In the genomic region with DNA sequence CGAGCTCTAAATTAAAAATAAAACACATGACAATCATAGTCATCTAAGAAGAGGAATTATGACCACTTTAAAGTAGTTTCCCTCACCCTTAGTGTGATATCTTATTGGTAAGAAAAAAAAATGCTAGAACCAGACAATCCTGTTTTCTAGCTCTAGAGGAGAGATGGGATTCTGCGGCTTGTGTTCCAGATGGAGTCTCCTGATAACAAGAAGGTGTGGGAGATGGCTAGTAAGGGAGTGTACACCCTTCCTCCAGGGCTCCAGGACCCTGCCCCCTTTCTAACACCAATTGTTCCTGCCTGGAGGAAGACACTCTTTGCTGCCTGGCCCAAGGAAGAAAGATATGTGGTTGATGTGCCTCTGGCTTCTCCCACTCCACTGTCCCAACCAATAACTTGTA, we compare ENCODE assay signal across 1 cellular context.
TF ChIP-seq lines count a peak whose summit lies in the region.

No MANE protein-coding gene starts in this region.

TF ChIP-seq in K562, 482 proteins besides CTCF, POLR2A, EP300 and RAD21 (continued from another document):
- TF ChIP-seq, protein P1, sequence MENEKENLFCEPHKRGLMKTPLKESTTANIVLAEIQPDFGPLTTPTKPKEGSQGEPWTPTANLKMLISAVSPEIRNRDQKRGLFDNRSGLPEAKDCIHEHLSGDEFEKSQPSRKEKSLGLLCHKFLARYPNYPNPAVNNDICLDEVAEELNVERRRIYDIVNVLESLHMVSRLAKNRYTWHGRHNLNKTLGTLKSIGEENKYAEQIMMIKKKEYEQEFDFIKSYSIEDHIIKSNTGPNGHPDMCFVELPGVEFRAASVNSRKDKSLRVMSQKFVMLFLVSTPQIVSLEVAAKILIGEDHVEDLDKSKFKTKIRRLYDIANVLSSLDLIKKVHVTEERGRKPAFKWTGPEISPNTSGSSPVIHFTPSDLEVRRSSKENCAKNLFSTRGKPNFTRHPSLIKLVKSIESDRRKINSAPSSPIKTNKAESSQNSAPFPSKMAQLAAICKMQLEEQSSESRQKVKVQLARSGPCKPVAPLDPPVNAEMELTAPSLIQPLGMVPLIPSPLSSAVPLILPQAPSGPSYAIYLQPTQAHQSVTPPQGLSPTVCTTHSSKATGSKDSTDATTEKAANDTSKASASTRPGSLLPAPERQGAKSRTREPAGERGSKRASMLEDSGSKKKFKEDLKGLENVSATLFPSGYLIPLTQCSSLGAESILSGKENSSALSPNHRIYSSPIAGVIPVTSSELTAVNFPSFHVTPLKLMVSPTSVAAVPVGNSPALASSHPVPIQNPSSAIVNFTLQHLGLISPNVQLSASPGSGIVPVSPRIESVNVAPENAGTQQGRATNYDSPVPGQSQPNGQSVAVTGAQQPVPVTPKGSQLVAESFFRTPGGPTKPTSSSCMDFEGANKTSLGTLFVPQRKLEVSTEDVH (IDR thresholded peaks at IDR 0.05; ENCODE audit: low read depth, partially characterized antibody) = no peak
- TF ChIP-seq, protein P2, sequence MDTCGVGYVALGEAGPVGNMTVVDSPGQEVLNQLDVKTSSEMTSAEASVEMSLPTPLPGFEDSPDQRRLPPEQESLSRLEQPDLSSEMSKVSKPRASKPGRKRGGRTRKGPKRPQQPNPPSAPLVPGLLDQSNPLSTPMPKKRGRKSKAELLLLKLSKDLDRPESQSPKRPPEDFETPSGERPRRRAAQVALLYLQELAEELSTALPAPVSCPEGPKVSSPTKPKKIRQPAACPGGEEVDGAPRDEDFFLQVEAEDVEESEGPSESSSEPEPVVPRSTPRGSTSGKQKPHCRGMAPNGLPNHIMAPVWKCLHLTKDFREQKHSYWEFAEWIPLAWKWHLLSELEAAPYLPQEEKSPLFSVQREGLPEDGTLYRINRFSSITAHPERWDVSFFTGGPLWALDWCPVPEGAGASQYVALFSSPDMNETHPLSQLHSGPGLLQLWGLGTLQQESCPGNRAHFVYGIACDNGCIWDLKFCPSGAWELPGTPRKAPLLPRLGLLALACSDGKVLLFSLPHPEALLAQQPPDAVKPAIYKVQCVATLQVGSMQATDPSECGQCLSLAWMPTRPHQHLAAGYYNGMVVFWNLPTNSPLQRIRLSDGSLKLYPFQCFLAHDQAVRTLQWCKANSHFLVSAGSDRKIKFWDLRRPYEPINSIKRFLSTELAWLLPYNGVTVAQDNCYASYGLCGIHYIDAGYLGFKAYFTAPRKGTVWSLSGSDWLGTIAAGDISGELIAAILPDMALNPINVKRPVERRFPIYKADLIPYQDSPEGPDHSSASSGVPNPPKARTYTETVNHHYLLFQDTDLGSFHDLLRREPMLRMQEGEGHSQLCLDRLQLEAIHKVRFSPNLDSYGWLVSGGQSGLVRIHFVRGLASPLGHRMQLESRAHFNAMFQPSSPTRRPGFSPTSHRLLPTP (IDR thresholded peaks at IDR 0.05; ENCODE audit: borderline replicate concordance, extremely low read depth, insufficient read length) = no peak
